ENCODE assay signal across 1 cellular context in the genomic region with DNA sequence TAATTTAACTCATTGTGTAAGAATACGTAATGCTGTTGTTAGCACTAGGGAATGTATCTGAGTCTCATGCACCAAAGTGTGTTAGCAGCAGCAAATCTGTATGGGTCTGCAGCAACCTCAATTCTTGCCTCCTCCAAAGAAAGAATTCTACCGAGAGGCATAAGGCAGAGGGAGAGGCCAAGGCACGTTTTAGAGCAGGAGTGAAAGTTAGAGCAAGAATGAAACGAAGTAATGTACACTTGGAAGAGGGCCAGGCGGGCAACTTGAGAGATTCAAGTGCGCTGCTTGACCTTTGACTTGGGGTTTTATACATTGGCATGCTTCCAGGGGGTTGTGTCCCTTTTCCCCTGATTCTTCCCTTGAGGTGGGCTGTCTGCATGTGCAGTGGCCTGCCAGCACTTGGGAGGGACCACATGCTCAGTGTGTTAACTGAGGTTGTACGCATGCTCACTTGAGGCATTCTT.
TF ChIP-seq lines count a peak whose summit lies in the region.

No MANE protein-coding gene starts in this region.

TF ChIP-seq in IMR-90, 13 proteins besides CTCF, POLR2A, EP300 and RAD21:
- TF ChIP-seq USF2 (IDR thresholded peaks at IDR 0.05; ENCODE audit: low read depth, low read length) (no peak), MXI1 (IDR thresholded peaks at IDR 0.05; ENCODE audit: borderline replicate concordance, low read depth, low read length) (no peak), CHD1 (IDR thresholded peaks at IDR 0.05; ENCODE audit: low read depth, low read length) (no peak), BHLHE40 (IDR thresholded peaks at IDR 0.05; ENCODE audit: low read depth, low read length) (no peak), NFE2L2 (IDR thresholded peaks at IDR 0.05; ENCODE audit: low read depth, low read length) (no peak)
